In genomic region chr12:94147377-94147990, GRCh38 we compare ENCODE assay signal across 9 cellular contexts. TPM values are rescaled to one million over a fixed set of nuclear protein-coding genes. Genes with fewer than 3 reads are reported as not detected.
DNase-seq lines count a peak whose midpoint lies in the region; ATAC-seq and TF ChIP-seq lines count a peak whose summit lies in the region.
"Had no signal": no experiment of that assay in that cellular context is flagged by ENCODE, and none has a peak within 500 bp of the region (broad histone marks: within the 10 kb centered on the region; RNA-seq: fewer than 3 reads in every experiment).

No MANE protein-coding gene starts in this region.

- no peak overlapping the region for H3K27ac Mint-ChIP-seq in MCF 10A (ENCODE audit: low read depth, unreplicated experiment)
- no peak overlapping the region for H3K27ac Mint-ChIP-seq in activated T-helper 17 cell treated with anti-CD3 and anti-CD28 coated beads, Interleukin-2, amount 50 U/mL, for 72 hours
- peak overlapping the region; percentile 89 for H3K27ac Mint-ChIP-seq in memory B cell

- H3K36me3 Mint-ChIP-seq in MCF 10A (ENCODE audit: insufficient read depth, unreplicated experiment): no peaks in the 10 kb centered on the region
- H3K36me3 Mint-ChIP-seq in activated T-helper 17 cell treated with anti-CD3 and anti-CD28 coated beads, Interleukin-2, amount 50 U/mL, for 72 hours (ENCODE audit: low read depth): no peaks in the 10 kb centered on the region
- H3K36me3 Mint-ChIP-seq in memory B cell: no peaks in the 10 kb centered on the region

- no peak for ATAC-seq in activated T-helper 17 cell treated with anti-CD3 and anti-CD28 coated beads, Interleukin-2, amount 50 U/mL, for 72 hours (replicated peaks)
- ATAC-seq in memory B cell (ENCODE audit: low read depth) (peak; percentile 16), HG02763 (IDR thresholded peaks at IDR 0.05; ENCODE audit: unreplicated experiment) (no peak)

- WGBS in mammary epithelial cell (ENCODE audit: low coverage, missing lambda C conversion rate): 58% methylated on average over 12 of the region's 13 CpGs
- WGBS in transverse colon (ENCODE audit: low coverage in 1 of 2), 2 donors: 59 to 67% methylated on average over 3 to 13 of the region's 13 CpGs

- H3K9me3 ChIP-seq in mammary epithelial cell (replicated peaks; ENCODE audit: insufficient read depth, low read length): no peaks in the 10 kb centered on the region
- no peaks in the 10 kb centered on the region for H3K9me3 ChIP-seq in transverse colon

- no peak for TF ChIP-seq CTCF in MCF 10A (IDR thresholded peaks at IDR 0.05; ENCODE audit: unreplicated experiment)
- no peak for TF ChIP-seq CTCF in mammary epithelial cell (conservative IDR thresholded peaks at IDR 0.05 in 1 of 2, IDR thresholded peaks at IDR 0.05 in 1 of 2; ENCODE audit: extremely low read depth in 1 of 2, insufficient read depth in 1 of 2, low read depth in 1 of 2, low read length in 2 of 2)
- no peak for TF ChIP-seq CTCF in transverse colon (IDR thresholded peaks at IDR 0.05)

- CTCF ChIA-PET in MCF 10A (lab: Yijun Ruan, JAX): interaction anchor here (0.7 kb wide), 1 partner anchor 385 kb away, joined by 3 read pairs; no protein-coding TSS in a partner anchor
- CTCF ChIA-PET in mammary epithelial cell (lab: Charles Lee; ENCODE audit: low non-redundant PET): no interaction called here

- no TSS peak for BruUV-seq in MCF 10A (replicated peaks; lab: Mats Ljungman, UMichigan)
- no TSS peak for BruUV-seq in mammary epithelial cell (replicated peaks; lab: Mats Ljungman, UMichigan)

- POLR2A ChIA-PET in MCF 10A (lab: Yijun Ruan, JAX): interaction anchor here (0.6 kb wide), 1 partner anchor 26 kb away, joined by 4 read pairs; no protein-coding TSS in a partner anchor

- DNase-seq in MCF 10A (ENCODE audit: unreplicated experiment) (no peak), mammary epithelial cell (no peak), memory B cell (ENCODE audit: low spot score in 2 of 2) (peak in 1 of 2 donors; percentile 18), transverse colon (no peak), kidney tubule cell (ENCODE audit: low spot score) (no peak), pons (ENCODE audit: low spot score) (no peak)

- H2AFZ ChIP-seq in mammary epithelial cell (ENCODE audit: low read depth, low read length): no peak overlapping the region

- no peaks in the 10 kb centered on the region for H3K79me2 ChIP-seq in mammary epithelial cell (ENCODE audit: insufficient read depth, low read length)

- H3K27me3 Mint-ChIP-seq in MCF 10A (ENCODE audit: insufficient read depth, unreplicated experiment) (peaks cover 64% of the 10 kb centered on the region), memory B cell (no peaks in the 10 kb centered on the region)
- H3K27me3 Mint-ChIP-seq in activated T-helper 17 cell treated with anti-CD3 and anti-CD28 coated beads, Interleukin-2, amount 50 U/mL, for 72 hours: no peaks in the 10 kb centered on the region

- no peak for TF ChIP-seq POLR2A in transverse colon (IDR thresholded peaks at IDR 0.05)

- intact Hi-C loops in MCF 10A (cut with micrococcal nuclease) (loop anchor here (5.0 to 10.0 kb wide), 3 partner anchors 285 to 1190 kb away; no protein-coding TSS in a partner anchor), mammary epithelial cell (cut with micrococcal nuclease) (no loop called here), transverse colon (cut with DNase I; ENCODE audit: low total_unique reads) (loop anchor here (10.0 kb wide), 1 partner anchor 287 kb away; no protein-coding TSS in a partner anchor)

- H3K36me3 ChIP-seq in mammary epithelial cell (ENCODE audit: insufficient read depth, low read length): no peaks in the 10 kb centered on the region
- H3K36me3 ChIP-seq in transverse colon: no peaks in the 10 kb centered on the region

- H3K4me3 ChIP-seq in mammary epithelial cell (replicated peaks in 1 of 3; ENCODE audit: insufficient read depth in 1 of 3, low read depth in 2 of 3, low read length in 3 of 3) (no peak overlapping the region), transverse colon (peak overlapping the region; percentile 28 to 71 (median 50))

- no peak for TF ChIP-seq EP300 in transverse colon (IDR thresholded peaks at IDR 0.05; ENCODE audit: low read depth)

- H3K4me1 ChIP-seq in mammary epithelial cell (ENCODE audit: insufficient read depth, low read length) (peaks cover 11% of the 10 kb centered on the region), transverse colon (peaks cover 0 to 44% (median 41%) of the 10 kb centered on the region in 4 donors)

- peaks cover 40% of the 10 kb centered on the region for H3K27me3 ChIP-seq in mammary epithelial cell (ENCODE audit: insufficient read depth, low read length)
- peaks cover 55% of the 10 kb centered on the region for H3K27me3 ChIP-seq in transverse colon

- no peak overlapping the region for H3K4me2 ChIP-seq in mammary epithelial cell (ENCODE audit: insufficient read depth, low read depth, low read length)

- H3K4me3 Mint-ChIP-seq in MCF 10A (ENCODE audit: unreplicated experiment) (peak overlapping the region; percentile 52), memory B cell (peak overlapping the region; percentile 89)
- H3K4me3 Mint-ChIP-seq in activated T-helper 17 cell treated with anti-CD3 and anti-CD28 coated beads, Interleukin-2, amount 50 U/mL, for 72 hours: peak overlapping the region; percentile 73

- no peaks in the 10 kb centered on the region for H3K9me3 Mint-ChIP-seq in MCF 10A (ENCODE audit: unreplicated experiment)
- no peaks in the 10 kb centered on the region for H3K9me3 Mint-ChIP-seq in activated T-helper 17 cell treated with anti-CD3 and anti-CD28 coated beads, Interleukin-2, amount 50 U/mL, for 72 hours
- H3K9me3 Mint-ChIP-seq in memory B cell: no peaks in the 10 kb centered on the region

- H4K20me1 ChIP-seq in mammary epithelial cell (ENCODE audit: insufficient read depth, low read length): peaks cover 4% of the 10 kb centered on the region

- H3K9ac ChIP-seq in mammary epithelial cell (ENCODE audit: insufficient read depth, low read length): no peak overlapping the region

- dilution Hi-C loops in mammary epithelial cell (cut with HindIII; ENCODE audit: low sequenced_read_pairs): no loop called here

- in situ Hi-C loops in mammary epithelial cell (cut with MboI; ENCODE audit: low sequenced_read_pairs in 2 of 2) (no loop called here), transverse colon (cut with MboI; ENCODE audit: low pct_ligation_motif_present in 1 of 4, low pct_unique_long_range_greater_than_20kb in 1 of 4, low sequenced_read_pairs in 3 of 4) (loop anchor here in 2 of 4 donors (25.0 kb wide), 1 partner anchor 290 kb away; no protein-coding TSS in a partner anchor)

- H3K4me1 Mint-ChIP-seq in MCF 10A (ENCODE audit: insufficient read depth, unreplicated experiment): no peaks in the 10 kb centered on the region
- H3K4me1 Mint-ChIP-seq in activated T-helper 17 cell treated with anti-CD3 and anti-CD28 coated beads, Interleukin-2, amount 50 U/mL, for 72 hours: peaks cover 10% of the 10 kb centered on the region
- peaks cover 22% of the 10 kb centered on the region for H3K4me1 Mint-ChIP-seq in memory B cell

- no peak overlapping the region for H3K27ac ChIP-seq in mammary epithelial cell (ENCODE audit: insufficient read depth, low read depth, low read length)
- H3K27ac ChIP-seq in transverse colon: peak overlapping the region; percentile 10 to 72 (median 46)
- H3K27ac ChIP-seq: epithelial cell of prostate had no signal

RNA-seq across cellular contexts. Expression of gene PLXNC1, which starts 0.9 kb away (rescaled TPM):
- total RNA-seq in MCF 10A (2022) (2.4 and 2.6 TPM in 2 replicates), mammary epithelial cell (1 to 10 TPM in 1 of 2 donors, under 1 TPM in 1; 0.61 to 3.2 TPM), transverse colon (10 to 100 TPM in 1 of 4 donors, 1 to 10 TPM in 3; 3.3 to 12.7 (median 6.8) TPM)
- polyA plus RNA-seq in mammary epithelial cell: 0.48 TPM
- polyA minus RNA-seq in mammary epithelial cell: 1.1 TPM
- 1 to 10 TPM; 4.9 to 7.5 TPM for total RNA-seq in activated T-helper 17 cell treated with anti-CD3 and anti-CD28 coated beads, Interleukin-2, amount 50 U/mL, for 72 hours

Comparison
In these comparisons a context has a peak if more than half of its experiments do, and no peak if none do; other contexts are left out.
1. H3K4me3 ChIP-seq: peak in transverse colon (4 of 4); none in mammary epithelial cell (0 of 3).
2. Peak in every context shown above with its lines, with median percentiles within 50 percentile points of each other: H3K4me3 Mint-ChIP-seq.